ENCODE assay signal across 14 cellular contexts in the genomic region with DNA sequence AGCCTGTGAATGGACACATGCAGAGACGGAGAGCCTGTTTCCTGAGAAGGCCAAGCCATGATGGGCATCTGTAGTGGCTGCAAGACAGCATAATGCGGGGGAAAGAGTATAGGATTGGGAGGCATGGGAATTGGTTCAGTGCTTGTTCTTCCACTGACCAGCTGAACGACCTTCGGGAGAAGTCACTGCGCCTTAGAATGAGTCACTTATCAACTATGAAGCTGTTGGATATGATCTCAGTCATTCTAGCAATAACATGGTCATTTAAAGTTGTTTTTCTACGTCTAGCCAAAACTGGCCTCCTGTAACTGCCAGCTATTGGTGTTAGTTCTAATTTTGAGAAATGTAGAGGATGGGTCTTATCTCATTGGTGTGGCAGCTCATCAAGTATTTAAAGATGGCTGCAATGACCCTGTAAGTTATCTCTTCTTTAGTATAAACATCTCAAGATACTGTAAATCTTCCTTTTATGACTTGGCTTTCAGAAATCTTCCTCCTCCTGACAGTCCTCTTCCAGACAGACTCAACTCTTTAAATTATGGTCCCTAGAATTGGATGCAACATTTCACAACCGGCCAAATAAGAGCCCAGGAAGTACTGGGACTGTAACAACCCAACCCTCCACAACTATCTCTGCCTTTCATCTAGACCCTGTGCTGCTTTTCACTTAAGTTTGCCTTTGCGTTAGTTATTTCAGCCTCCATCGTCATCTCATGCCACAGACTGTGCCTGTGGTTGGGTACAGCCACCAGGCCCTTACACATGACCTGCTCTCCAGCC.
A peak's percentile ranks its signal among the peaks of the same experiment; 100 is the strongest.
DNase-seq lines count a peak whose midpoint lies in the region; TF ChIP-seq lines count a peak whose summit lies in the region.
"Had no signal": no experiment of that assay in that cellular context is flagged by ENCODE, and none has a peak within 500 bp of the region (broad histone marks: within the 10 kb centered on the region; RNA-seq: fewer than 3 reads in every experiment).

No MANE protein-coding gene starts in this region.

- H3K4me3 ChIP-seq in Peyer's patch (no peak overlapping the region), fibroblast of lung (replicated peaks in 1 of 4; ENCODE audit: control extremely low read depth in 1 of 4, insufficient read depth in 1 of 4, low read depth in 3 of 4, low read length in 4 of 4) (no peak overlapping the region), neural progenitor cell (no peak overlapping the region), prostate gland (no peak overlapping the region)
- H3K4me3 ChIP-seq: testis had no signal

- H3K9me3 Mint-ChIP-seq in neural progenitor cell = peaks cover 2% of the 10 kb centered on the region

- no peak overlapping the region for H3K4me3 Mint-ChIP-seq in neural progenitor cell
- H3K4me3 Mint-ChIP-seq: B cell; naive thymus-derived CD4-positive, alpha-beta T cell had no signal

- peak overlapping the region in 3 of 4 donors; percentile 68 to 80 (median 76) for H3K27ac ChIP-seq in Peyer's patch
- H3K27ac ChIP-seq in fibroblast of lung (ENCODE audit: insufficient read depth, low read length) = peak overlapping the region; percentile 30
- no peak overlapping the region for H3K27ac ChIP-seq in neural progenitor cell
- no peak overlapping the region for H3K27ac ChIP-seq in prostate gland
- H3K27ac ChIP-seq: foreskin keratinocyte, testis had no signal

- TF ChIP-seq CTCF in Peyer's patch (IDR thresholded peaks at IDR 0.05) (no peak), fibroblast of lung (conservative IDR thresholded peaks at IDR 0.05 in 1 of 2, IDR thresholded peaks at IDR 0.05 in 1 of 2; ENCODE audit: low read depth in 1 of 2, low read length in 2 of 2) (no peak), neural progenitor cell (IDR thresholded peaks at IDR 0.05) (no peak), prostate gland (IDR thresholded peaks at IDR 0.05) (no peak)

- H3K4me1 ChIP-seq in Peyer's patch = peaks cover 0 to 43% (median 3%) of the 10 kb centered on the region in 4 donors
- H3K4me1 ChIP-seq in fibroblast of lung (ENCODE audit: control insufficient read depth, extremely low read depth, insufficient read depth, low read length) = peaks cover 4% of the 10 kb centered on the region
- H3K4me1 ChIP-seq in neural progenitor cell = no peaks in the 10 kb centered on the region
- no peaks in the 10 kb centered on the region for H3K4me1 ChIP-seq in prostate gland (replicated peaks)
- H3K4me1 ChIP-seq: foreskin keratinocyte had no signal

- in situ Hi-C loops in ACHN (cut with HindIII; ENCODE audit: low pct_ligation_motif_present, low pct_unique_long_range_greater_than_20kb, low sequenced_read_pairs) = no loop called here

- H4K20me1 ChIP-seq in fibroblast of lung (ENCODE audit: control insufficient read depth, extremely low read depth, insufficient read depth, low read length) (no peaks in the 10 kb centered on the region), neural progenitor cell (ENCODE audit: low read depth) (no peaks in the 10 kb centered on the region)

- peak overlapping the region; percentile 36 for H3K27ac Mint-ChIP-seq in neural progenitor cell
- H3K27ac Mint-ChIP-seq: B cell; naive thymus-derived CD4-positive, alpha-beta T cell had no signal

- no peak overlapping the region for H3K9ac ChIP-seq in fibroblast of lung (ENCODE audit: insufficient read depth, low read length)
- no peak overlapping the region for H3K9ac ChIP-seq in neural progenitor cell

- DNase-seq in ACHN = peak; percentile 47
- peak in 1 of 3 donors; percentile 50 for DNase-seq in Peyer's patch
- peak; percentile 84 to 93 for DNase-seq in fibroblast of lung (ENCODE audit: low read depth in 2 of 2)
- DNase-seq in neural progenitor cell (ENCODE audit: low spot score) = no peak
- no peak for DNase-seq in DMS 273 (lab: John Stamatoyannopoulos, UW; ENCODE audit: unreplicated experiment)
- DNase-seq in NCI-H1048 (lab: John Stamatoyannopoulos, UW) = no peak
- no peak for DNase-seq in prostate gland (ENCODE audit: low spot score)
- DNase-seq in NCI-H345 (lab: John Stamatoyannopoulos, UW) = no peak
- DNase-seq: amygdala; foreskin keratinocyte; naive thymus-derived CD4-positive, alpha-beta T cell; stimulated activated CD4-positive, alpha-beta T cell treated with anti-CD3 and anti-CD28 coated beads, Interleukin-2, amount 100 ng/mL, for 24 hours; testis had no signal

- peaks cover 22% of the 10 kb centered on the region for H3K36me3 Mint-ChIP-seq in neural progenitor cell
- H3K36me3 Mint-ChIP-seq: naive thymus-derived CD4-positive, alpha-beta T cell had no signal

- no peaks in the 10 kb centered on the region for H3K36me3 ChIP-seq in Peyer's patch
- no peaks in the 10 kb centered on the region for H3K36me3 ChIP-seq in fibroblast of lung (ENCODE audit: control insufficient read depth, insufficient read depth, low read length)
- H3K36me3 ChIP-seq in neural progenitor cell = no peaks in the 10 kb centered on the region
- no peaks in the 10 kb centered on the region for H3K36me3 ChIP-seq in prostate gland

- TF ChIP-seq POLR2A in Peyer's patch (IDR thresholded peaks at IDR 0.05) = no peak
- TF ChIP-seq POLR2A in prostate gland (IDR thresholded peaks at IDR 0.05) = no peak

- H3K27me3 ChIP-seq in Peyer's patch (no peaks in the 10 kb centered on the region), fibroblast of lung (ENCODE audit: control insufficient read depth, insufficient read depth, low read length) (no peaks in the 10 kb centered on the region), neural progenitor cell (no peaks in the 10 kb centered on the region), prostate gland (replicated peaks; ENCODE audit: insufficient read depth) (no peaks in the 10 kb centered on the region)
- H3K27me3 ChIP-seq: foreskin keratinocyte, testis had no signal

- intact Hi-C loops in prostate gland (cut with DNase I) = no loop called here

- H2AFZ ChIP-seq in fibroblast of lung (ENCODE audit: low read length) = no peak overlapping the region
- no peak overlapping the region for H2AFZ ChIP-seq in neural progenitor cell (replicated peaks)

- H3K9me3 ChIP-seq in Peyer's patch (no peaks in the 10 kb centered on the region), fibroblast of lung (ENCODE audit: control insufficient read depth, insufficient read depth, low read depth, low read length) (no peaks in the 10 kb centered on the region), neural progenitor cell (ENCODE audit: low read depth) (no peaks in the 10 kb centered on the region), prostate gland (no peaks in the 10 kb centered on the region)
- H3K9me3 ChIP-seq: testis had no signal

- 86% methylated on average over 9 of the region's 9 CpGs for WGBS in prostate gland

- H3F3A ChIP-seq in neural progenitor cell (ENCODE audit: low read depth) = no peaks in the 10 kb centered on the region

- no peaks in the 10 kb centered on the region for H3K27me3 Mint-ChIP-seq in neural progenitor cell (ENCODE audit: insufficient read depth, low read depth)

- H3K79me2 ChIP-seq in fibroblast of lung (ENCODE audit: control insufficient read depth, insufficient read depth, low read length) (no peaks in the 10 kb centered on the region), neural progenitor cell (ENCODE audit: low read depth) (no peaks in the 10 kb centered on the region)

- H3K4me2 ChIP-seq in fibroblast of lung (ENCODE audit: extremely low read depth, insufficient read depth, low read length) = no peak overlapping the region
- H3K4me2 ChIP-seq in neural progenitor cell = no peak overlapping the region

- peaks cover 13% of the 10 kb centered on the region for H3K4me1 Mint-ChIP-seq in neural progenitor cell
- H3K4me1 Mint-ChIP-seq: B cell; naive thymus-derived CD4-positive, alpha-beta T cell had no signal

Comparison
In these comparisons a context has a peak if more than half of its experiments do, and no peak if none do; other contexts are left out.
1. DNase-seq: peak in ACHN (single experiment) and fibroblast of lung (2 of 2); none in neural progenitor cell (single experiment), DMS 273 (single experiment), NCI-H1048 (single experiment), prostate gland (single experiment) and NCI-H345 (single experiment).
2. H3K27ac ChIP-seq: peak in Peyer's patch (3 of 4) and fibroblast of lung (single experiment); none in neural progenitor cell (single experiment) and prostate gland (0 of 2).